Comparison of ENCODE assay signal across 1 cellular context in the genomic region with DNA sequence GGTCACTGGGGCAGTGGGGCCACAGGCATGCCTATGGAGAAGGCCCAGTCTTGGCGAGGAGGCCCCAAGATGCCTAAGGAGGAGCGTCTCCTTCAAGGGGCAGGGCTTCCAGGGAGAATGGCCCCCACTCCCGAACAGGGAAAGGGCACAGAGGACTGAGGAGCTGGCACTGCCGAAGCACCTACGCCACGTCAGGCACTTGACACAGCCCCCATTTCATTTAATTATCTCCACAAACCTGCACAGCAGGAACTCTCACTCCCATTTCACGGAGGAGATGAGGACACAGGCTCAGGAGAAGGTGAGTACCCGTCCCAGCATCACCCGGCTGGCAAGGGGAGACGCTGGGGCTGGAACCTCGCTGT.
A peak's percentile ranks its signal among the peaks of the same experiment; 100 is the strongest.
TF ChIP-seq lines count a peak whose summit lies in the region.

No MANE protein-coding gene starts in this region.

TF ChIP-seq in K562, 482 proteins besides CTCF, POLR2A, EP300 and RAD21:
- TF ChIP-seq MAFF (IDR thresholded peaks at IDR 0.05; ENCODE audit: low read length) = no peak
- TF ChIP-seq SAP30 (IDR thresholded peaks at IDR 0.05; ENCODE audit: borderline replicate concordance, insufficient read depth, low read depth, low read length, poor library complexity, severe bottlenecking) = peak; percentile 41
- TF ChIP-seq LCOR (CRISPR knock-in tag; IDR thresholded peaks at IDR 0.05) = 0 out of 2 replicates have a peak, but pooled peaks have one; percentile 3
